25 cellular contexts compared by ENCODE assay signal in genomic region chr10:44005788-44006099, GRCh38.
"Had no signal": no experiment of that assay in that cellular context is flagged by ENCODE, and none has a peak within 500 bp of the region (broad histone marks: within the 10 kb centered on the region; RNA-seq: fewer than 3 reads in every experiment).

No MANE protein-coding gene starts in this region.

- H3K4me1 ChIP-seq: lower lobe of right lung had no signal

- H3K4me3 ChIP-seq: coronary artery, dorsolateral prefrontal cortex, esophagus squamous epithelium, gastrocnemius medialis, heart right ventricle, left ventricle myocardium inferior, lower lobe of right lung, mucosa of descending colon had no signal

- H3K9me3 ChIP-seq: esophagus squamous epithelium, gastrocnemius medialis, heart right ventricle, left ventricle myocardium inferior, lower lobe of right lung, mucosa of descending colon had no signal

- H3K27me3 ChIP-seq: esophagus squamous epithelium, gastrocnemius medialis, heart right ventricle had no signal

- DNase-seq: dermis blood vessel endothelial cell; dorsolateral prefrontal cortex; effector CD4-positive, alpha-beta T cell; effector memory CD4-positive, alpha-beta T cell; esophagus squamous epithelium; foreskin fibroblast; foreskin melanocyte; gastrocnemius medialis; glutamatergic neuron; head of caudate nucleus; heart right ventricle; hippocampal formation; kidney; kidney glomerular epithelial cell; left colon; left ventricle myocardium inferior; lower lobe of right lung; mesenchymal stem cell; mucosa of descending colon; naive B cell had no signal

- ATAC-seq: gastrocnemius medialis, heart right ventricle, left colon, left lobe of liver, lower lobe of right lung, mucosa of descending colon had no signal

- H3K36me3 ChIP-seq: esophagus squamous epithelium, gastrocnemius medialis, heart right ventricle, left ventricle myocardium inferior, lower lobe of right lung had no signal

- H3K27ac ChIP-seq: coronary artery, dorsolateral prefrontal cortex, esophagus squamous epithelium, gastrocnemius medialis, heart right ventricle, left ventricle myocardium inferior, lower lobe of right lung had no signal

- FAIRE-seq: colon, endothelial cell of umbilical vein, islet of Langerhans, kidney had no signal
